1 cellular context compared by ENCODE assay signal in the genomic region with DNA sequence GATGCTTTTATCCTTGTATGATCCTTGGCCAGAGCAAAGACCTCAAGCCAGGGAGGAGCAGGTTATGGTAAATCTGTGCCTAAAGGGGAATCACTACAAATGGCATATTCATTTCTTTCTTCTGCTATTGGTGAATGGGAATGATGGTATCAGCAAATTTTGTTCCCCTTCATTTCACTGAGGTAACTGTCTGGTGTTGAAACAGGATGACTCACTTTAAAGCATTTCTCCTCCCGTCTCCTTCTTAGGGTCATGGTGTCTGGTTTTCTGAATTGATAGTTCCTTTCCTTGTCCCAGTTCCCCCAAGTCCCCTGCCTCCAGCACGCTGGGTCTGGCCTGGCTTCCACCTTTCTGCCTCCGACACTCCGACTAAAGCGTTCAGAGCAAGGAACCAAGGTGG.
TF ChIP-seq lines count a peak whose summit lies in the region.

No MANE protein-coding gene starts in this region.

TF ChIP-seq in SK-N-SH treated with all-trans-retinoic acid at 6 μM for 48 hours, 23 proteins besides CTCF, POLR2A, EP300 and RAD21 (continued from another document):
- no peak for TF ChIP-seq ZC3H10 (CRISPR knock-in tag; IDR thresholded peaks at IDR 0.05)
- TF ChIP-seq, protein P1, sequence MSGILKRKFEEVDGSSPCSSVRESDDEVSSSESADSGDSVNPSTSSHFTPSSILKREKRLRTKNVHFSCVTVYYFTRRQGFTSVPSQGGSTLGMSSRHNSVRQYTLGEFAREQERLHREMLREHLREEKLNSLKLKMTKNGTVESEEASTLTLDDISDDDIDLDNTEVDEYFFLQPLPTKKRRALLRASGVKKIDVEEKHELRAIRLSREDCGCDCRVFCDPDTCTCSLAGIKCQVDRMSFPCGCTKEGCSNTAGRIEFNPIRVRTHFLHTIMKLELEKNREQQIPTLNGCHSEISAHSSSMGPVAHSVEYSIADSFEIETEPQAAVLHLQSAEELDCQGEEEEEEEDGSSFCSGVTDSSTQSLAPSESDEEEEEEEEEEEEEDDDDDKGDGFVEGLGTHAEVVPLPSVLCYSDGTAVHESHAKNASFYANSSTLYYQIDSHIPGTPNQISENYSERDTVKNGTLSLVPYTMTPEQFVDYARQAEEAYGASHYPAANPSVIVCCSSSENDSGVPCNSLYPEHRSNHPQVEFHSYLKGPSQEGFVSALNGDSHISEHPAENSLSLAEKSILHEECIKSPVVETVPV (CRISPR knock-in tag; IDR thresholded peaks at IDR 0.05), result no peak
- TF ChIP-seq, protein P2, sequence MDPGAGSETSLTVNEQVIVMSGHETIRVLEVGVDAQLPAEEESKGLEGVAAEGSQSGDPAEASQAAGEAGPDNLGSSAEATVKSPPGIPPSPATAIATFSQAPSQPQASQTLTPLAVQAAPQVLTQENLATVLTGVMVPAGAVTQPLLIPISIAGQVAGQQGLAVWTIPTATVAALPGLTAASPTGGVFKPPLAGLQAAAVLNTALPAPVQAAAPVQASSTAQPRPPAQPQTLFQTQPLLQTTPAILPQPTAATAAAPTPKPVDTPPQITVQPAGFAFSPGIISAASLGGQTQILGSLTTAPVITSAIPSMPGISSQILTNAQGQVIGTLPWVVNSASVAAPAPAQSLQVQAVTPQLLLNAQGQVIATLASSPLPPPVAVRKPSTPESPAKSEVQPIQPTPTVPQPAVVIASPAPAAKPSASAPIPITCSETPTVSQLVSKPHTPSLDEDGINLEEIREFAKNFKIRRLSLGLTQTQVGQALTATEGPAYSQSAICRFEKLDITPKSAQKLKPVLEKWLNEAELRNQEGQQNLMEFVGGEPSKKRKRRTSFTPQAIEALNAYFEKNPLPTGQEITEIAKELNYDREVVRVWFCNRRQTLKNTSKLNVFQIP (CRISPR knock-in tag; IDR thresholded peaks at IDR 0.05; ENCODE audit: borderline replicate concordance, low read depth), result no peak
- TF ChIP-seq TCF4 (CRISPR knock-in tag; IDR thresholded peaks at IDR 0.05; ENCODE audit: borderline replicate concordance), result no peak
- no peak for TF ChIP-seq ZNF70 (CRISPR knock-in tag; IDR thresholded peaks at IDR 0.05)
TF ChIP-seq in SK-N-SH treated with all-trans-retinoic acid at 6 μM for 48 hours: peak in this region for 0.
